ENCODE assay signal across 8 cellular contexts in genomic region chr18:32530947-32531651, GRCh38.
DNase-seq lines count a peak whose midpoint lies in the region; ATAC-seq and TF ChIP-seq lines count a peak whose summit lies in the region.

No MANE protein-coding gene starts in this region.

- TF ChIP-seq CTCF in GM10248 (IDR thresholded peaks at IDR 0.05; ENCODE audit: control extremely low read depth, extremely low read depth, low read depth, missing control alignments), result no peak

- peak; percentile 74 for ATAC-seq in HG02571 (IDR thresholded peaks at IDR 0.05; ENCODE audit: unreplicated experiment)

- H3K27ac ChIP-seq in epithelial cell of prostate, result peak overlapping the region; percentile 78

- DNase-seq in DMS79 (lab: John Stamatoyannopoulos, UW), result peak; percentile 19
- DNase-seq in DMS79 treated with DMSO at 0.1 percent for 48 hours (lab: John Stamatoyannopoulos, UW), result no peak
- DNase-seq in MV-4-11 (lab: John Stamatoyannopoulos, UW), result peak; percentile 98
- peak; percentile 92 for DNase-seq in epithelial cell of prostate (ENCODE audit: low read depth, low spot score)
- no peak for DNase-seq in NCI-H1694 (lab: John Stamatoyannopoulos, UW)
- DNase-seq in medulla oblongata (ENCODE audit: extremely low spot score), result no peak
- no peak for DNase-seq in GM10248 (ENCODE audit: extremely low spot score)

- CTCF ChIA-PET in GM10248 (lab: Yijun Ruan, JAX), result no interaction called here

- POLR2A ChIA-PET in GM10248 (lab: Yijun Ruan, JAX), result no interaction called here

Comparison
In these comparisons a context has a peak if more than half of its experiments do, and no peak if none do; other contexts are left out.
1. DNase-seq: peak in DMS79 (single experiment), MV-4-11 (single experiment) and epithelial cell of prostate (single experiment); none in DMS79 treated with DMSO at 0.1 percent for 48 hours (single experiment), NCI-H1694 (single experiment), medulla oblongata (single experiment) and GM10248 (single experiment).